19 cellular contexts compared by ENCODE assay signal in the genomic region with DNA sequence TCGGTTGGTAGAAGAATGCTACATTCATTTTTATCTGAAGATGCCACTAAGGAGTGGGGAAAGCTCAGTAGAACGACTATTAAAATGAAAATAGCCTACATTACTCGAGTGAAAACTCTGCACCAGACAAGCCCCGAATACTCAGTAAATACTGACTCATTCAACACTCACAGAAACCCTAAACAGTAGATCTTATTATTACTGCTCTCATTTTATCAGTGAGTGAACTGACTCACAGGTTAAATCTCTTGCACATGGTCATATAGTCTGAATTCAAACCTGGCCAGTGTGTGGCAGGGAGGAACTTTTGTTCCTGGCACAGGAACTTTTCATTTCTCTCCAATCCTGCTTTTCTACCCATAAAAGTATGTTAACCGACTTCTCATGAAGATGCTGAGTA. TPM values are rescaled to one million over a fixed set of nuclear protein-coding genes. Genes with fewer than 3 reads are reported as not detected.
DNase-seq lines count a peak whose midpoint lies in the region; ATAC-seq, FAIRE-seq and TF ChIP-seq lines count a peak whose summit lies in the region.
"Had no signal": no experiment of that assay in that cellular context is flagged by ENCODE, and none has a peak within 500 bp of the region (broad histone marks: within the 10 kb centered on the region; RNA-seq: fewer than 3 reads in every experiment).

No MANE protein-coding gene starts in this region.

- peak overlapping the region; percentile 65 for H3K4me2 ChIP-seq in astrocyte (ENCODE audit: low read length)

- FAIRE-seq in astrocyte (lab: Jason Lieb, UNC) = peak; percentile 98
- FAIRE-seq: HTR-8/SVneo had no signal

- no peaks in the 10 kb centered on the region for H3K79me2 ChIP-seq in astrocyte (ENCODE audit: insufficient read depth, low read length)

- H3K27ac ChIP-seq in A673 (ENCODE audit: low read depth, low read length, poor library complexity, severe bottlenecking) = peak overlapping the region; percentile 83
- H3K27ac ChIP-seq in astrocyte (ENCODE audit: low read depth, low read length) = peak overlapping the region; percentile 41
- H3K27ac ChIP-seq in foreskin keratinocyte = peak overlapping the region; percentile 86
- no peak overlapping the region for H3K27ac ChIP-seq in SJCRH30
- H3K27ac ChIP-seq: adrenal gland, esophagus muscularis mucosa, SJSA1, suprapubic skin had no signal

- TSS peak; percentile 84 for BruUV-seq in A673 (replicated peaks; lab: Mats Ljungman, UMichigan)

- H3K4me1 ChIP-seq in A673 (ENCODE audit: insufficient read depth, low read length, poor library complexity, severe bottlenecking) (peaks cover 62% of the 10 kb centered on the region), astrocyte (ENCODE audit: insufficient read depth, low read length) (peaks cover 10% of the 10 kb centered on the region), foreskin keratinocyte (peaks cover 10% of the 10 kb centered on the region), SJCRH30 (no peaks in the 10 kb centered on the region; the same call in 1 of the 2 replicates)
- H3K4me1 ChIP-seq: adrenal gland, esophagus muscularis mucosa had no signal

- TF ChIP-seq CTCF in A673 (conservative IDR thresholded peaks at IDR 0.05; ENCODE audit: low read depth, low read length) (no peak), astrocyte (IDR thresholded peaks at IDR 0.05; ENCODE audit: insufficient read depth, low read depth, low read length) (no peak), foreskin keratinocyte (conservative IDR thresholded peaks at IDR 0.05) (no peak)

- H3K4me1 Mint-ChIP-seq in astrocyte (ENCODE audit: low read depth, unreplicated experiment) = peaks cover 19% of the 10 kb centered on the region
- H3K4me1 Mint-ChIP-seq: nephron had no signal

- CTCF ChIA-PET in A673 (lab: Charles Lee) = no interaction called here

- H3K9me3 ChIP-seq in A673 (ENCODE audit: low read depth, low read length, poor library complexity, severe bottlenecking) (no peaks in the 10 kb centered on the region), astrocyte (ENCODE audit: insufficient read depth, low read depth, low read length) (no peaks in the 10 kb centered on the region), SJCRH30 (replicated peaks) (no peaks in the 10 kb centered on the region)
- H3K9me3 ChIP-seq: adrenal gland, esophagus muscularis mucosa, SJSA1, suprapubic skin had no signal

- H3K4me3 ChIP-seq in A673 (ENCODE audit: low read depth, low read length, poor library complexity, severe bottlenecking) (no peak overlapping the region), astrocyte (ENCODE audit: insufficient read depth, low read depth, low read length) (no peak overlapping the region), SJCRH30 (no peak overlapping the region)
- H3K4me3 ChIP-seq: adrenal gland, esophagus muscularis mucosa, SJSA1, suprapubic skin had no signal

- no peak overlapping the region for H3K27ac Mint-ChIP-seq in astrocyte (ENCODE audit: unreplicated experiment)
- H3K27ac Mint-ChIP-seq: dendritic cell treated with granulocyte-macrophage colony-stimulating factor and Interleukin-4, amounts not matched to agents 40 ng/mL and 50 ng/mL, for 4 days; nephron had no signal

- no peaks in the 10 kb centered on the region for H3K36me3 Mint-ChIP-seq in astrocyte (ENCODE audit: low read depth, unreplicated experiment)

- H3K9ac ChIP-seq in astrocyte (ENCODE audit: low read length) = peak overlapping the region; percentile 13

- H3K27me3 Mint-ChIP-seq in astrocyte (ENCODE audit: low read depth, unreplicated experiment) = no peaks in the 10 kb centered on the region

- H4K20me1 ChIP-seq in astrocyte (ENCODE audit: insufficient read depth, low read length) = no peaks in the 10 kb centered on the region

- DNase-seq in A673 (ENCODE audit: low spot score) = no peak
- peak; percentile 41 for DNase-seq in HS-5 (ENCODE audit: low read depth)
- DNase-seq in astrocyte (ENCODE audit: low read depth) = peak; percentile 81
- peak; percentile 66 to 84 for DNase-seq in foreskin keratinocyte
- DNase-seq in SJCRH30 = no peak
- no peak for DNase-seq in foreskin melanocyte
- no peak for DNase-seq in Right ventricle myocardium superior
- DNase-seq in HuH-7 (ENCODE audit: low spot score) = no peak
- DNase-seq: activated CD4-positive, alpha-beta T cell treated with anti-CD3 and anti-CD28 coated beads, Interleukin-2, amount 50 U/mL, for 4 hours; adrenal gland; NCI-H2171 treated with DMSO at 0.1 percent for 48 hours; NK-92 treated with Interleukin-12 subunit alpha and Interleukin-12 subunit beta, amount 100 ng/mL, for 24 hours; retina had no signal

- H3K27me3 ChIP-seq in A673 (replicated peaks; ENCODE audit: insufficient read depth, low read depth, low read length, poor library complexity) (no peaks in the 10 kb centered on the region), astrocyte (ENCODE audit: insufficient read depth, low read length) (no peaks in the 10 kb centered on the region), foreskin keratinocyte (no peaks in the 10 kb centered on the region), SJCRH30 (no peaks in the 10 kb centered on the region)
- H3K27me3 ChIP-seq: adrenal gland, SJSA1 had no signal

- H3K4me3 Mint-ChIP-seq in astrocyte (ENCODE audit: unreplicated experiment) = no peak overlapping the region
- H3K4me3 Mint-ChIP-seq: dendritic cell treated with granulocyte-macrophage colony-stimulating factor and Interleukin-4, amounts not matched to agents 40 ng/mL and 50 ng/mL, for 4 days; nephron had no signal

- H3K9me3 Mint-ChIP-seq in astrocyte (ENCODE audit: unreplicated experiment) = no peaks in the 10 kb centered on the region
- H3K9me3 Mint-ChIP-seq: dendritic cell treated with granulocyte-macrophage colony-stimulating factor and Interleukin-4, amounts not matched to agents 40 ng/mL and 50 ng/mL, for 4 days had no signal

- ATAC-seq in foreskin keratinocyte (peak; percentile 96), Right ventricle myocardium superior (ENCODE audit: poor library complexity) (no peak)

- no peak overlapping the region for H2AFZ ChIP-seq in astrocyte (ENCODE audit: low read depth, low read length)

- intact Hi-C loops in A673 (cut with micrococcal nuclease; ENCODE audit: unreplicated experiment) = loop anchor here (5.0 kb wide), 2 partner anchors 282 to 732 kb away; no protein-coding TSS in a partner anchor
- intact Hi-C loops in Right ventricle myocardium superior (cut with DNase I) = no loop called here

- POLR2A ChIA-PET in A673 (lab: Charles Lee; ENCODE audit: low non-redundant PET) = no interaction called here

- H3K36me3 ChIP-seq in A673 (ENCODE audit: insufficient read depth, low read length, poor library complexity, severe bottlenecking) (no peaks in the 10 kb centered on the region), astrocyte (ENCODE audit: insufficient read depth, low read length) (no peaks in the 10 kb centered on the region), SJCRH30 (no peaks in the 10 kb centered on the region)
- H3K36me3 ChIP-seq: adrenal gland, esophagus muscularis mucosa, SJSA1, suprapubic skin had no signal

RNA-seq across cellular contexts. Expression of a gene that starts 9.6 kb away (rescaled TPM):
- total RNA-seq in A673 (2021) (44.0 and 47.4 TPM in 2 replicates), astrocyte (172 and 208 TPM in 2 replicates), foreskin keratinocyte (0.25 and 0.44 TPM in 2 replicates), Right ventricle myocardium superior (1.2 TPM)
- polyA plus RNA-seq in foreskin keratinocyte = 0.03 and 0.04 TPM in 2 replicates
- total RNA-seq in SJCRH30 (2014; rRNA removed; shearing (Covaris generic)) = 2.5 and 2.8 TPM in 2 replicates

Comparison
In these comparisons a context has a peak if more than half of its experiments do, and no peak if none do; other contexts are left out.
1. DNase-seq: peak in HS-5 (single experiment), astrocyte (single experiment) and foreskin keratinocyte (2 of 2); none in A673 (single experiment), SJCRH30 (0 of 2), foreskin melanocyte (single experiment), Right ventricle myocardium superior (single experiment) and HuH-7 (single experiment).
2. RNA of a gene that starts 9.6 kb away (total RNA-seq): 172 to 208 TPM in astrocyte and 44.0 to 47.4 TPM in A673; 2.5 to 2.8 TPM in SJCRH30, 1.2 TPM in Right ventricle myocardium superior (single experiment) and 0.25 to 0.44 TPM in foreskin keratinocyte; every median in the first group is over 10 times any median in the second.